30 cellular contexts compared by ENCODE assay signal in genomic region chr15:87591521-87591920, GRCh38.
"Had no signal": no experiment of that assay in that cellular context is flagged by ENCODE, and none has a peak within 500 bp of the region (broad histone marks: within the 10 kb centered on the region; RNA-seq: fewer than 3 reads in every experiment).

No MANE protein-coding gene starts in this region.

- H3K27me3 ChIP-seq: gastrocnemius medialis, hepatocyte, ovary, sigmoid colon, stomach, testis, tibial artery, upper lobe of left lung had no signal

- H3K9me3 Mint-ChIP-seq: nephron; stimulated activated effector memory CD8-positive, alpha-beta T cell treated with anti-CD3 and anti-CD28 coated beads, Interleukin-12 subunit alpha, Interleukin-12 subunit beta, amount 100 ng/mL, for 72 hours had no signal

- H3K36me3 ChIP-seq: gastrocnemius medialis, ovary, sigmoid colon, stomach, tibial artery, upper lobe of left lung had no signal

- H3K27me3 Mint-ChIP-seq: effector memory CD8-positive, alpha-beta T cell; memory B cell had no signal

- DNase-seq: cortex of kidney; effector memory CD8-positive, alpha-beta T cell; foreskin fibroblast; gastrocnemius medialis; head of caudate nucleus; kidney; mucosa of descending colon; naive B cell; nucleus accumbens; ovary; posterior cingulate gyrus; psoas muscle; right cardiac atrium; sigmoid colon; stimulated activated CD4-positive, alpha-beta T cell treated with anti-CD3 and anti-CD28 coated beads, Interleukin-2, amount 100 ng/mL, for 24 hours; stimulated activated CD4-positive, alpha-beta T cell treated with anti-CD3 and anti-CD28 coated beads, Interleukin-4, amount 100 ng/mL, for 24 hours; stimulated activated naive CD4-positive, alpha-beta T cell treated with Interleukin-2 at 50 U/mL for 16 hours; stomach; testis; tibial artery; upper lobe of left lung had no signal

- H3K4me3 ChIP-seq: gastrocnemius medialis, hepatocyte, lung, mucosa of descending colon, ovary, psoas muscle, sigmoid colon, stomach, testis, tibial artery, upper lobe of left lung had no signal

- H3K27ac Mint-ChIP-seq: memory B cell; mesothelial cell of epicardium; nephron; stimulated activated effector memory CD8-positive, alpha-beta T cell treated with anti-CD3 and anti-CD28 coated beads, Interleukin-12 subunit alpha, Interleukin-12 subunit beta, amount 100 ng/mL, for 72 hours had no signal

- ATAC-seq: effector memory CD8-positive, alpha-beta T cell; esophagus mucosa; left lobe of liver; mucosa of descending colon; right cardiac atrium; stimulated activated effector memory CD8-positive, alpha-beta T cell treated with anti-CD3 and anti-CD28 coated beads, Interleukin-12 subunit alpha, Interleukin-12 subunit beta, amount 100 ng/mL, for 72 hours had no signal

- H3K27ac ChIP-seq: epithelial cell of prostate, gastrocnemius medialis, hepatocyte, ovary, psoas muscle, sigmoid colon, stomach, testis, tibial artery, upper lobe of left lung had no signal

- H3K4me1 ChIP-seq: gastrocnemius medialis, psoas muscle, sigmoid colon, stomach, tibial artery, upper lobe of left lung had no signal

- H3K4me1 Mint-ChIP-seq: memory B cell; mesothelial cell of epicardium; naive B cell; nephron; stimulated activated effector memory CD8-positive, alpha-beta T cell treated with anti-CD3 and anti-CD28 coated beads, Interleukin-12 subunit alpha, Interleukin-12 subunit beta, amount 100 ng/mL, for 72 hours had no signal

- H3K36me3 Mint-ChIP-seq: memory B cell; mesothelial cell of epicardium; naive B cell; stimulated activated effector memory CD8-positive, alpha-beta T cell treated with anti-CD3 and anti-CD28 coated beads, Interleukin-12 subunit alpha, Interleukin-12 subunit beta, amount 100 ng/mL, for 72 hours had no signal

- H3K4me3 Mint-ChIP-seq: effector memory CD8-positive, alpha-beta T cell; memory B cell; mesothelial cell of epicardium; naive B cell; nephron; stimulated activated effector memory CD8-positive, alpha-beta T cell treated with anti-CD3 and anti-CD28 coated beads, Interleukin-12 subunit alpha, Interleukin-12 subunit beta, amount 100 ng/mL, for 72 hours had no signal

- H3K9me3 ChIP-seq: gastrocnemius medialis, mucosa of descending colon, ovary, psoas muscle, sigmoid colon, testis, tibial artery, upper lobe of left lung had no signal
